ENCODE assay signal across 18 cellular contexts in the genomic region with DNA sequence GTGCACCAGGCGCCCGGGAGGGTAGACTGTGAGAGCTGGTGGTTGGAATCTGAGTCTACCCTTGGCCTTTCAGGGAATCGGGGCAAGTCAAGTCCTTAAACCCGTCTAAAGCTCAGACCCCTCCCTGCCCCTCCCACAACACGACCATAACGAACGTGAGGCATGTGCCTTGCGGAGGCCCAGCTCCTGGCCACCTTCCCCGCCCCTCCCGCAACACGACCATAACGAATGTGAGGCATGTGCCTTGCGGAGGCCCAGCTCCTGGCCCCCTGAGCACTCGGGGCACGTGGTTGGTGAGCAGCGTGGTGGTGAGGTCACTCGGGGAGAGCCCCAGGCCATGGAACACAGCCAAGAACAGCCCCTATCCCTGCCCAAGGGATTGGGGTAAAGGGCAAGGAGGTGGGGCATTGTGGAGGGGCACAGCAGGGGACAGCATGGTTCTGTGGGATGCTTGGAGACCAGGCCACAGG.
"Had no signal": no experiment of that assay in that cellular context is flagged by ENCODE, and none has a peak within 500 bp of the region (broad histone marks: within the 10 kb centered on the region; RNA-seq: fewer than 3 reads in every experiment).

No MANE protein-coding gene starts in this region.

- H3K9me3 ChIP-seq: body of pancreas, psoas muscle, thoracic aorta, uterus had no signal

- H3K4me2 ChIP-seq: hepatocyte had no signal

- H3K27ac ChIP-seq: body of pancreas, hepatocyte, psoas muscle, thoracic aorta, uterus had no signal

- H2AFZ ChIP-seq: hepatocyte had no signal

- H3K4me1 ChIP-seq: body of pancreas, psoas muscle, uterus had no signal

- H3K36me3 ChIP-seq: thoracic aorta, uterus had no signal

- H3K4me3 ChIP-seq: body of pancreas, hepatocyte, psoas muscle, thoracic aorta, uterus had no signal

- H3K27me3 ChIP-seq: body of pancreas, hepatocyte, uterus had no signal

- DNase-seq: activated CD4-positive, alpha-beta T cell treated with anti-CD3 and anti-CD28 coated beads for 1 hour; activated CD4-positive, alpha-beta T cell treated with anti-CD3 and anti-CD28 coated beads, Interleukin-2, amount 50 U/mL, for 48 hours; activated T-cell treated with anti-CD3 and anti-CD28 coated beads, Interleukin-2, amount 50 U/mL, for 48 hours; amniotic stem cell; effector memory CD8-positive, alpha-beta T cell; erythroblast; kidney glomerular epithelial cell; mammary epithelial cell; natural killer cell; nucleus accumbens; stimulated activated CD4-positive, alpha-beta T cell treated with anti-CD3 and anti-CD28 coated beads, Interleukin-4, amount 100 ng/mL, for 4 hours; uterus had no signal

- ATAC-seq: body of pancreas; effector memory CD8-positive, alpha-beta T cell; natural killer cell; psoas muscle; stimulated activated naive CD8-positive, alpha-beta T cell treated with anti-CD3 and anti-CD28 coated beads, Interleukin-15, amount 100 ng/mL, for 72 hours; T-helper 17 cell had no signal
